ENCODE assay signal across 13 cellular contexts in genomic region chr20:34639755-34640222, GRCh38. TPM values are rescaled to one million over a fixed set of nuclear protein-coding genes. Genes with fewer than 3 reads are reported as not detected.
DNase-seq lines count a peak whose midpoint lies in the region; ATAC-seq, FAIRE-seq and TF ChIP-seq lines count a peak whose summit lies in the region.
"Had no signal": no experiment of that assay in that cellular context is flagged by ENCODE, and none has a peak within 500 bp of the region (broad histone marks: within the 10 kb centered on the region; RNA-seq: fewer than 3 reads in every experiment).

No MANE protein-coding gene starts in this region.

- peak overlapping the region; percentile 55 for H3K27ac ChIP-seq in VCaP
- H3K27ac ChIP-seq in ovary: no peak overlapping the region
- H3K27ac ChIP-seq: BLaER1, parathyroid adenoma had no signal

- intact Hi-C loops in ovary (cut with DNase I): no loop called here

- H3K36me3 Mint-ChIP-seq in nephron (ENCODE audit: low read depth): peaks cover 38% of the 10 kb centered on the region

- H3K27ac Mint-ChIP-seq in nephron: peak overlapping the region; percentile 58 to 92 (median 72)
- H3K27ac Mint-ChIP-seq: activated CD4-positive, alpha-beta memory T cell treated with anti-CD3 and anti-CD28 coated beads, Interleukin-2, amount 10 ng/mL, durations not matched to agents 7 days and 5 days had no signal

- H3K4me3 ChIP-seq in ovary: no peak overlapping the region
- H3K4me3 ChIP-seq: BLaER1, GM12878 had no signal

- ATAC-seq in HG03039 (IDR thresholded peaks at IDR 0.05; ENCODE audit: unreplicated experiment): no peak
- ATAC-seq: GM12878 had no signal

- TF ChIP-seq CTCF in VCaP (conservative IDR thresholded peaks at IDR 0.05) (no peak), nephron (IDR thresholded peaks at IDR 0.05; ENCODE audit: unreplicated experiment in 3 of 3) (no peak), ovary (IDR thresholded peaks at IDR 0.05) (no peak)

- WGBS in ovary, 3 donors: 39 to 57% (median 44%) methylated on average over 2 of the region's 2 CpGs

- no peak for TF ChIP-seq POLR2A in ovary (IDR thresholded peaks at IDR 0.05)
- TF ChIP-seq POLR2A in GM12891 (IDR thresholded peaks at IDR 0.05; ENCODE audit: low read depth, low read length): no peak

- no peaks in the 10 kb centered on the region for H3K36me3 ChIP-seq in ovary

- no peak overlapping the region for H3K4me3 Mint-ChIP-seq in nephron
- H3K4me3 Mint-ChIP-seq: activated CD4-positive, alpha-beta memory T cell treated with anti-CD3 and anti-CD28 coated beads, Interleukin-2, amount 10 ng/mL, durations not matched to agents 7 days and 5 days had no signal

- FAIRE-seq in GM12891 (lab: Jason Lieb, UNC): no peak
- FAIRE-seq: GM12878 had no signal

- H3K4me1 ChIP-seq in ovary (ENCODE audit: insufficient read depth): no peaks in the 10 kb centered on the region
- H3K4me1 ChIP-seq: BLaER1, parathyroid adenoma had no signal

- no peak for TF ChIP-seq EP300 in ovary (IDR thresholded peaks at IDR 0.05)

- DNase-seq in DMS153 treated with DMSO at 0.1 percent for 48 hours (lab: John Stamatoyannopoulos, UW; ENCODE audit: unreplicated experiment) (peak; percentile 87), NCI-H2081 (lab: John Stamatoyannopoulos, UW) (peak; percentile 92 to 98), GDM1 (lab: John Stamatoyannopoulos, UW) (no peak), ovary (no peak), GM12891 (ENCODE audit: insufficient read length, low spot score) (no peak)
- DNase-seq: activated CD4-positive, alpha-beta memory T cell treated with anti-CD3 and anti-CD28 coated beads, Interleukin-2, amount 10 ng/mL, durations not matched to agents 7 days and 5 days; islet precursor cell had no signal

- H3K27me3 Mint-ChIP-seq in nephron (ENCODE audit: low read depth): no peaks in the 10 kb centered on the region
- H3K27me3 Mint-ChIP-seq: activated CD4-positive, alpha-beta memory T cell treated with anti-CD3 and anti-CD28 coated beads, Interleukin-2, amount 10 ng/mL, durations not matched to agents 7 days and 5 days had no signal

- H3K4me1 Mint-ChIP-seq in nephron: peaks cover 28% of the 10 kb centered on the region
- H3K4me1 Mint-ChIP-seq: activated CD4-positive, alpha-beta memory T cell treated with anti-CD3 and anti-CD28 coated beads, Interleukin-2, amount 10 ng/mL, durations not matched to agents 7 days and 5 days had no signal

- H3K9me3 ChIP-seq in ovary: no peaks in the 10 kb centered on the region
- H3K9me3 ChIP-seq: BLaER1 had no signal

- H3K27me3 ChIP-seq in ovary: no peaks in the 10 kb centered on the region
- H3K27me3 ChIP-seq: BLaER1 had no signal

- no peaks in the 10 kb centered on the region for H3K9me3 Mint-ChIP-seq in nephron
- H3K9me3 Mint-ChIP-seq: activated CD4-positive, alpha-beta memory T cell treated with anti-CD3 and anti-CD28 coated beads, Interleukin-2, amount 10 ng/mL, durations not matched to agents 7 days and 5 days had no signal

TF ChIP-seq in GM12891, 5 proteins besides CTCF, POLR2A, EP300 and RAD21:
- no peak for TF ChIP-seq POU2F2 (IDR thresholded peaks at IDR 0.05; ENCODE audit: low read depth, low read length)
- TF ChIP-seq POLR2AphosphoS5 (IDR thresholded peaks at IDR 0.05; ENCODE audit: low read depth, low read length): no peak

RNA-seq across cellular contexts. Expression of gene PIGU, which starts 37.1 kb away (rescaled TPM):
- 10 to 100 TPM; 14.4 to 26.5 (median 19.1) TPM for total RNA-seq in ovary
- 10 to 100 TPM; 20.9 to 61.4 TPM for polyA plus RNA-seq in ovary
- polyA plus RNA-seq in GM12891 (2012; ENCODE audit: low read depth, missing spikeins): 13.6 TPM

Comparison
In these comparisons a context has a peak if more than half of its experiments do, and no peak if none do; other contexts are left out.
1. DNase-seq: peak in DMS153 treated with DMSO at 0.1 percent for 48 hours (single experiment) and NCI-H2081 (2 of 2); none in GDM1 (single experiment), ovary (0 of 5) and GM12891 (single experiment).